ENCODE assay signal across 18 cellular contexts in the genomic region with DNA sequence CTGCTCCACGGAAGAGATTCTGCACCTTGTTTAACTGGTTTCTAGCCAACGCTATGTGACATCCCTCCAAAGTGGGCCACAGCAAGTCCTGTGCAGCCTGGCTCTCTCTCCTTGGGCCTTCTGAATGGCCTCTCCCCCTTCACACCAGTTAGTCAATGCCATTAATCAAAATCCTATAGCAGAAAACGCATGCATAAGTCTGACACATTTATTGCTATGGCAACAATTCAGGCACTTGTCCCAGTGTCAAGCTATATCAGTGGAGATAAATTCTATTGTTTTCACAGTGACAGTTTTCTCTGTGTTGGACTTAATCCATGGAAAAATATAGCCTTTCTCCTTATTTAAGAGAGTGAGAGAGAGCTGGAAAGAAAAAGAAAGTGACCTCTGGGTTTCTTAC.
"Had no signal": no experiment of that assay in that cellular context is flagged by ENCODE, and none has a peak within 500 bp of the region (broad histone marks: within the 10 kb centered on the region; RNA-seq: fewer than 3 reads in every experiment).

No MANE protein-coding gene starts in this region.

- H3K4me3 Mint-ChIP-seq: activated B cell treated with CpG ODN at 0.5 μM for 24 hours; activated CD4-positive, alpha-beta memory T cell treated with anti-CD3 and anti-CD28 coated beads, Interleukin-2, amount 10 ng/mL, durations not matched to agents 7 days and 5 days; activated CD8-positive, alpha-beta memory T cell treated with anti-CD3 and anti-CD28 coated beads, Interleukin-2, amount 10 ng/mL, durations not matched to agents 7 days and 5 days; activated naive CD8-positive, alpha-beta T cell; naive thymus-derived CD8-positive, alpha-beta T cell had no signal

- H3K36me3 Mint-ChIP-seq: activated CD8-positive, alpha-beta memory T cell treated with anti-CD3 and anti-CD28 coated beads, Interleukin-2, amount 10 ng/mL, durations not matched to agents 7 days and 5 days; activated naive CD8-positive, alpha-beta T cell had no signal

- DNase-seq: activated B cell treated with CpG ODN at 0.5 μM for 24 hours; activated CD4-positive, alpha-beta memory T cell treated with anti-CD3 and anti-CD28 coated beads, Interleukin-2, amount 10 ng/mL, durations not matched to agents 7 days and 5 days; activated CD4-positive, alpha-beta T cell treated with anti-CD3 and anti-CD28 coated beads for 48 hours; activated CD8-positive, alpha-beta memory T cell treated with anti-CD3 and anti-CD28 coated beads, Interleukin-2, amount 10 ng/mL, durations not matched to agents 7 days and 5 days; effector CD4-positive, alpha-beta T cell; heart right ventricle; mesenchymal stem cell; naive thymus-derived CD8-positive, alpha-beta T cell; nucleus accumbens; posterior cingulate gyrus; stimulated activated CD4-positive, alpha-beta T cell treated with anti-CD3 and anti-CD28 coated beads, Interleukin-12 subunit alpha, Interleukin-12 subunit beta, amount 100 ng/mL, for 4 hours; stimulated activated CD4-positive, alpha-beta T cell treated with anti-CD3 and anti-CD28 coated beads, Interleukin-1b, Interleukin-23, amount 100 ng/mL, for 48 hours; stimulated activated CD8-positive, alpha-beta memory T cell treated with anti-CD3 and anti-CD28 coated beads, Interleukin-4, amount 100 ng/mL, for 48 hours; stimulated activated naive CD4-positive, alpha-beta T cell; T-helper 9 cell; upper lobe of right lung had no signal

- ATAC-seq: activated CD8-positive, alpha-beta memory T cell treated with anti-CD3 and anti-CD28 coated beads, Interleukin-2, amount 10 ng/mL, durations not matched to agents 7 days and 5 days; heart right ventricle; naive thymus-derived CD8-positive, alpha-beta T cell; upper lobe of right lung had no signal

- H3K27me3 ChIP-seq: esophagus muscularis mucosa, heart right ventricle, upper lobe of right lung had no signal

- H3K9me3 ChIP-seq: upper lobe of right lung had no signal

- H3K4me1 Mint-ChIP-seq: activated B cell treated with CpG ODN at 0.5 μM for 24 hours; activated CD4-positive, alpha-beta memory T cell treated with anti-CD3 and anti-CD28 coated beads, Interleukin-2, amount 10 ng/mL, durations not matched to agents 7 days and 5 days; activated CD8-positive, alpha-beta memory T cell treated with anti-CD3 and anti-CD28 coated beads, Interleukin-2, amount 10 ng/mL, durations not matched to agents 7 days and 5 days; naive thymus-derived CD8-positive, alpha-beta T cell had no signal

- H3K4me1 ChIP-seq: esophagus muscularis mucosa, heart right ventricle, upper lobe of right lung had no signal

- H3K27ac Mint-ChIP-seq: activated B cell treated with CpG ODN at 0.5 μM for 24 hours; activated CD4-positive, alpha-beta memory T cell treated with anti-CD3 and anti-CD28 coated beads, Interleukin-2, amount 10 ng/mL, durations not matched to agents 7 days and 5 days; activated CD8-positive, alpha-beta memory T cell treated with anti-CD3 and anti-CD28 coated beads, Interleukin-2, amount 10 ng/mL, durations not matched to agents 7 days and 5 days; activated naive CD8-positive, alpha-beta T cell; naive thymus-derived CD8-positive, alpha-beta T cell had no signal

- H3K4me3 ChIP-seq: esophagus muscularis mucosa, heart right ventricle, upper lobe of right lung had no signal

- H3K36me3 ChIP-seq: esophagus muscularis mucosa, heart right ventricle, upper lobe of right lung had no signal

- H3K27me3 Mint-ChIP-seq: activated B cell treated with CpG ODN at 0.5 μM for 24 hours; activated CD4-positive, alpha-beta memory T cell treated with anti-CD3 and anti-CD28 coated beads, Interleukin-2, amount 10 ng/mL, durations not matched to agents 7 days and 5 days; activated CD8-positive, alpha-beta memory T cell treated with anti-CD3 and anti-CD28 coated beads, Interleukin-2, amount 10 ng/mL, durations not matched to agents 7 days and 5 days; activated naive CD8-positive, alpha-beta T cell had no signal

- H3K27ac ChIP-seq: esophagus muscularis mucosa, heart right ventricle, upper lobe of right lung had no signal
